ENCODE assay signal across 18 cellular contexts in the genomic region with DNA sequence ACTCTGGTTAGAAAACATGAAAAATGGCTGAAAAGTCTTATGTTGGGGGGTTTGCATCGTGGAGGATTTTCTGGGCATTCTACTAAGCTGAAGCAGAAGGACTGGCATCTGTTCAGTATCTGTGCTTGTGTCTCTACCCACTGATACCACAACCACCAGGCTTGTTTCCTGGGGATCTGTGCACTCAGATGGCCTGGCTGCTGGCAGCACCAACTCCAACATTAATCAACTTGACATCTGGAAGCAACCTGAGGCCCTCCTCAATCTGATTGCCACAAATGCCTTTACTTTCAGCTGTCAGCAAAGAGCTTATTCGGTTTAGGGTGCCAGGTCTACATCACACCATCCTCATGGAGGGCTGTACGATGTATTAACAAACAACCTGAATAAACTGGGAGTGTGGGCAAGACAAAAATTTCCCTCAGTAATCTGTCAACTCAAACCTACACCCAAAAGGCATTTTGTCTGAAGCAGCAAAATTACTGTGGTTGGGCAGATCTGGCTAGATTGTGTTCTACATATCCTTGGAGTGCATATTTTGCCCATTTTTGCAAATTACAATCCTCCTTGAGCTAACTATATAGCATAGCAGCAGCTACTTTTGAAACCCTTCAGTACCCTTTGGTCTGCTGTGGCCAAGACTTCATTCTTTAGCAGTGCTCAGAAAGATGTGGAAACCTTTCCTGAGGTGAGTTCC.
DNase-seq lines count a peak whose midpoint lies in the region.
"Had no signal": no experiment of that assay in that cellular context is flagged by ENCODE, and none has a peak within 500 bp of the region (broad histone marks: within the 10 kb centered on the region; RNA-seq: fewer than 3 reads in every experiment).

No MANE protein-coding gene starts in this region.

- H3K27ac ChIP-seq in SJSA1: peak overlapping the region; percentile 78
- H3K27ac ChIP-seq: esophagus squamous epithelium, SJCRH30 had no signal

- peaks cover 79% of the 10 kb centered on the region for H3K4me1 ChIP-seq in SJSA1 (replicated peaks)

- H3K36me3 ChIP-seq in SJSA1 (no peaks in the 10 kb centered on the region), H7 (replicated peaks; ENCODE audit: control insufficient read depth, insufficient read depth, low read length) (no peaks in the 10 kb centered on the region)
- H3K36me3 ChIP-seq: esophagus squamous epithelium, SJCRH30 had no signal

- H3K9me3 ChIP-seq in SJSA1 (replicated peaks): no peaks in the 10 kb centered on the region
- H3K9me3 ChIP-seq: esophagus squamous epithelium, SJCRH30 had no signal

- H3K27me3 ChIP-seq in SJSA1 (replicated peaks): no peaks in the 10 kb centered on the region
- H3K27me3 ChIP-seq in H7 (ENCODE audit: control insufficient read depth, insufficient read depth, low read length): no peaks in the 10 kb centered on the region; the same call in 1 of the 2 replicates

- H3K4me3 ChIP-seq in SJSA1 (no peak overlapping the region), H7 (ENCODE audit: insufficient read depth, low read depth, low read length) (no peak overlapping the region)
- H3K4me3 ChIP-seq: esophagus squamous epithelium, SJCRH30 had no signal

- DNase-seq in AG08395 (ENCODE audit: low spot score) (peak; percentile 21), HCEC 1CT (peak; percentile 32), SJSA1 (ENCODE audit: low read depth in 1 of 2, low spot score in 2 of 2) (no peak), fibroblast of peridontal ligament (ENCODE audit: extremely low read depth) (peak; percentile 72), H7 (no peak), NCI-H2029 (lab: John Stamatoyannopoulos, UW) (no peak), OCI-M2 (lab: John Stamatoyannopoulos, UW; ENCODE audit: unreplicated experiment) (no peak), DMS114 treated with DMSO at 0.1 percent for 48 hours (lab: John Stamatoyannopoulos, UW; ENCODE audit: unreplicated experiment) (no peak)
- DNase-seq: activated CD4-positive, alpha-beta memory T cell treated with anti-CD3 and anti-CD28 coated beads for 36 hours; activated T-cell treated with anti-CD3 and anti-CD28 coated beads, Interleukin-2, amount 50 U/mL, for 1 hour; effector memory CD4-positive, alpha-beta T cell; esophagus squamous epithelium; glutamatergic neuron; left cardiac atrium; mesendoderm; NCI-H1417 treated with DMSO at 0.1 percent for 48 hours; NCI-H526 treated with DMSO at 0.1 percent for 48 hours; SJCRH30 had no signal

Comparison
In these comparisons a context has a peak if more than half of its experiments do, and no peak if none do; other contexts are left out.
1. DNase-seq: peak in AG08395 (single experiment), HCEC 1CT (single experiment) and fibroblast of peridontal ligament (single experiment); none in SJSA1 (0 of 2), H7 (single experiment), NCI-H2029 (single experiment), OCI-M2 (single experiment) and DMS114 treated with DMSO at 0.1 percent for 48 hours (single experiment).